ENCODE assay signal across 14 cellular contexts in the genomic region with DNA sequence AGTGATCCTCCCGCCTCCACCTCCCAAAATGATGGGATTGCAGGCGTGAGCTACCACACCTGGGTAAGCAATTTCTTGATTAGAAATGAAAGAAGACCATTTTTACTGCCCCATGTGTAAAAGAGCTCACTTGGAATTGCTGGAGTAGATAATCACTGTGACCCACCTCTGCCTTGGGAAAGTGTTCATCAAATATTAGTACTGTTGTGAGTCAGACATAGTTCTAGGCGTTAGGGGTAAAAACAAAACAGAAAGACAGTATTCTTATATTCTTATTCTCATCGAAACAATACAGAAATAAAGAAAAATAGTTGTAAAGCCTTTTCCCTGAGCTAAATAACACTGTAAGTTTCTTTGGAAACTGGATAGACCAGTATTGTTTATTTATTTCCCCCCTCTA. TPM values are rescaled to one million over a fixed set of nuclear protein-coding genes. Genes with fewer than 3 reads are reported as not detected.
DNase-seq lines count a peak whose midpoint lies in the region; ATAC-seq, FAIRE-seq and TF ChIP-seq lines count a peak whose summit lies in the region.
"Had no signal": no experiment of that assay in that cellular context is flagged by ENCODE, and none has a peak within 500 bp of the region (broad histone marks: within the 10 kb centered on the region; RNA-seq: fewer than 3 reads in every experiment).

No MANE protein-coding gene starts in this region.

- no peak for FAIRE-seq in endothelial cell of umbilical vein (lab: Jason Lieb, UNC)
- FAIRE-seq: endometrium had no signal

- TF ChIP-seq CTCF in endothelial cell of umbilical vein (IDR thresholded peaks at IDR 0.05; ENCODE audit: extremely low read depth in 1 of 2, insufficient read depth in 1 of 2, low read depth in 1 of 2, low read length in 2 of 2) (no peak), osteoblast (IDR thresholded peaks at IDR 0.05; ENCODE audit: extremely low read depth, low read depth, low read length) (no peak)

- TSS peak; percentile 100 for BruUV-seq in endothelial cell of umbilical vein (replicated peaks; lab: Mats Ljungman, UMichigan)

- intact Hi-C loops in endothelial cell of umbilical vein (cut with micrococcal nuclease) (loop anchor here (2.0 kb wide), 1 partner anchor 70 kb away; no protein-coding TSS in a partner anchor), left ventricle myocardium superior (cut with micrococcal nuclease) (no loop called here)

- H3K9ac ChIP-seq in endothelial cell of umbilical vein (replicated peaks; ENCODE audit: extremely low read depth, insufficient read depth, low read length) = peak overlapping the region; percentile 71

- H2AFZ ChIP-seq in endothelial cell of umbilical vein (ENCODE audit: low read depth, low read length) (no peak overlapping the region), osteoblast (ENCODE audit: low read length) (no peak overlapping the region)

- no peaks in the 10 kb centered on the region for H3K27me3 ChIP-seq in endothelial cell of umbilical vein (ENCODE audit: control insufficient read depth in 2 of 2, insufficient read depth in 2 of 2, low read length in 2 of 2)
- H3K27me3 ChIP-seq in osteoblast (ENCODE audit: insufficient read depth, low read length) = no peaks in the 10 kb centered on the region

- CTCF ChIA-PET in endothelial cell of umbilical vein (lab: Charles Lee) = interaction anchor here (0.7 to 1.9 kb wide), 6 partner anchors 9 to 321 kb away, joined by 3 to 13 read pairs (median 4); no protein-coding TSS in a partner anchor

- ATAC-seq in HG03432 (IDR thresholded peaks at IDR 0.05; ENCODE audit: unreplicated experiment) = no peak
- ATAC-seq in left ventricle myocardium superior = no peak
- no peak for ATAC-seq in HG02938 (IDR thresholded peaks at IDR 0.05; ENCODE audit: unreplicated experiment)

- POLR2A ChIA-PET in endothelial cell of umbilical vein (lab: Charles Lee) = interaction anchor here (0.7 kb wide), 1 partner anchor 26 kb away, joined by 3 read pairs; no protein-coding TSS in a partner anchor

- no peak for TF ChIP-seq POLR2A in endothelial cell of umbilical vein (IDR thresholded peaks at IDR 0.05; ENCODE audit: low read depth, low read length)

- H3K9me3 ChIP-seq in endothelial cell of umbilical vein (replicated peaks; ENCODE audit: control insufficient read depth, insufficient read depth, low read length) = no peaks in the 10 kb centered on the region
- H3K9me3 ChIP-seq in osteoblast (ENCODE audit: low read depth, low read length) = no peaks in the 10 kb centered on the region

- no peaks in the 10 kb centered on the region for H3K9me1 ChIP-seq in endothelial cell of umbilical vein (replicated peaks; ENCODE audit: control insufficient read depth, extremely low read depth, insufficient read depth, low read length)

- peak overlapping the region; percentile 92 for H3K4me2 ChIP-seq in endothelial cell of umbilical vein (ENCODE audit: insufficient read depth, low read length)
- peak overlapping the region; percentile 71 for H3K4me2 ChIP-seq in osteoblast (ENCODE audit: insufficient read depth, low read length)

- no peaks in the 10 kb centered on the region for H3K36me3 ChIP-seq in endothelial cell of umbilical vein (ENCODE audit: control insufficient read depth in 2 of 2, extremely low read depth in 1 of 2, insufficient read depth in 2 of 2, low read length in 2 of 2)
- H3K36me3 ChIP-seq in osteoblast (ENCODE audit: insufficient read depth, low read length) = peaks cover 3% of the 10 kb centered on the region

- H3K27ac ChIP-seq in endothelial cell of umbilical vein (ENCODE audit: insufficient read depth, low read depth, low read length) (peak overlapping the region; percentile 91), osteoblast (ENCODE audit: low read depth, low read length) (peak overlapping the region; percentile 58)

- no peaks in the 10 kb centered on the region for H4K20me1 ChIP-seq in endothelial cell of umbilical vein (replicated peaks; ENCODE audit: control insufficient read depth, extremely low read depth, insufficient read depth, low read length)
- no peaks in the 10 kb centered on the region for H4K20me1 ChIP-seq in osteoblast (ENCODE audit: insufficient read depth, low read length)

- H3K79me2 ChIP-seq in endothelial cell of umbilical vein (ENCODE audit: control insufficient read depth, insufficient read depth, low read length) = no peaks in the 10 kb centered on the region
- H3K79me2 ChIP-seq in osteoblast (ENCODE audit: insufficient read depth, low read length) = no peaks in the 10 kb centered on the region

- dilution Hi-C loops in endothelial cell of umbilical vein (cut with MboI; ENCODE audit: extremely low pct_ligation_motif_present, low sequenced_read_pairs) = no loop called here

- H3K4me1 ChIP-seq in endothelial cell of umbilical vein (ENCODE audit: control insufficient read depth, extremely low read depth, insufficient read depth, low read length) (peaks cover 25% of the 10 kb centered on the region), osteoblast (ENCODE audit: insufficient read depth, low read length) (peaks cover 13% of the 10 kb centered on the region)

- H3K4me3 ChIP-seq in endothelial cell of umbilical vein (replicated peaks in 1 of 3; ENCODE audit: insufficient read depth in 1 of 3, low read depth in 1 of 3, low read length in 3 of 3) (peak overlapping the region in 1 of 3 experiments; percentile 26), osteoblast (ENCODE audit: insufficient read depth, low read length) (peak overlapping the region; percentile 39)

- peak; percentile 58 for DNase-seq in EH (ENCODE audit: low read depth)
- peak; percentile 18 for DNase-seq in RPMI7951 (ENCODE audit: low read depth)
- DNase-seq in endothelial cell of umbilical vein (ENCODE audit: low read depth, low spot score) = no peak
- no peak for DNase-seq in osteoblast (ENCODE audit: insufficient read length, low spot score, missing footprints)
- DNase-seq in left ventricle myocardium superior = no peak
- no peak for DNase-seq in NCI-H2029 (lab: John Stamatoyannopoulos, UW)
- DNase-seq: activated CD4-positive, alpha-beta T cell treated with anti-CD3 and anti-CD28 coated beads, Interleukin-2, amount 10 ng/mL, durations not matched to agents 7 days and 5 days; stimulated activated naive CD4-positive, alpha-beta T cell treated with Interleukin-2 at 50 U/mL for 16 hours had no signal

TF ChIP-seq in endothelial cell of umbilical vein, 7 proteins besides CTCF, POLR2A, EP300 and RAD21:
- TF ChIP-seq POLR2AphosphoS5 (IDR thresholded peaks at IDR 0.05; ENCODE audit: insufficient read depth, low read depth, low read length) (no peak), EZH2 (IDR thresholded peaks at IDR 0.05; ENCODE audit: borderline replicate concordance, low read depth, low read length, severe bottlenecking) (no peak), FOS (IDR thresholded peaks at IDR 0.05; ENCODE audit: borderline replicate concordance, insufficient read depth, low read length) (no peak), JUN (IDR thresholded peaks at IDR 0.05; ENCODE audit: borderline replicate concordance, insufficient read depth, insufficient read length, low read depth) (no peak), GATA2 (IDR thresholded peaks at IDR 0.05; ENCODE audit: insufficient read depth, insufficient read length, low read depth, low read length) (no peak), MAX (IDR thresholded peaks at IDR 0.05; ENCODE audit: insufficient read depth, insufficient read length) (no peak), MYC (IDR thresholded peaks at IDR 0.05; ENCODE audit: low read depth, low read length) (no peak)

RNA-seq across cellular contexts. Expression of gene CELF3, which starts 36.2 kb away (rescaled TPM):
- total RNA-seq in RPMI7951 (2014; rRNA removed; shearing (Covaris generic)) = not detected in 2 replicates
- total RNA-seq in endothelial cell of umbilical vein = not detected in 2 replicates
- not detected in 2 replicates for polyA plus RNA-seq in endothelial cell of umbilical vein
- not detected in 2 replicates for polyA plus RNA-seq in endothelial cell of umbilical vein (2011; cell fraction: cytosol; rRNA removed)
- polyA plus RNA-seq in endothelial cell of umbilical vein (2011; cell fraction: nucleus; rRNA removed) = not detected in 2 replicates
- not detected in 2 replicates for polyA plus RNA-seq in endothelial cell of umbilical vein (2012)
- polyA minus RNA-seq in endothelial cell of umbilical vein = not detected in 2 replicates
- not detected for polyA minus RNA-seq in endothelial cell of umbilical vein (2011; cell fraction: cytosol; rRNA and poly(A)+ RNA removed)
- not detected in 2 replicates for polyA minus RNA-seq in endothelial cell of umbilical vein (2011; cell fraction: nucleus; rRNA and poly(A)+ RNA removed)
- not detected in 2 replicates for total RNA-seq in osteoblast
- total RNA-seq in left ventricle myocardium superior = not detected
- total RNA-seq: activated CD4-positive, alpha-beta T cell treated with anti-CD3 and anti-CD28 coated beads, Interleukin-2, amount 10 ng/mL, durations not matched to agents 7 days and 5 days; CD4-positive, CD25-positive, alpha-beta regulatory T cell; mesenteric fat pad; T-helper 1 cell treated with Interleukin-12 subunit alpha and Interleukin-12 subunit beta and Interleukin-4 antibody, amounts not matched to agents 30 ng/mL and 1 ng/mL, for 36 hours had no signal
- polyA plus RNA-seq: CD4-positive, CD25-positive, alpha-beta regulatory T cell had no signal

RNA-seq across cellular contexts. Expression of gene RIIAD1, which starts 40.9 kb away (rescaled TPM):
- total RNA-seq in RPMI7951 (2014; rRNA removed; shearing (Covaris generic)) = not detected in 2 replicates
- total RNA-seq in endothelial cell of umbilical vein = not detected in 2 replicates
- not detected in 2 replicates for polyA plus RNA-seq in endothelial cell of umbilical vein
- not detected in 2 replicates for polyA plus RNA-seq in endothelial cell of umbilical vein (2011; cell fraction: cytosol; rRNA removed)
- not detected in 2 replicates for polyA plus RNA-seq in endothelial cell of umbilical vein (2011; cell fraction: nucleus; rRNA removed)
- not detected in 2 replicates for polyA plus RNA-seq in endothelial cell of umbilical vein (2012)
- not detected in 2 replicates for polyA minus RNA-seq in endothelial cell of umbilical vein
- polyA minus RNA-seq in endothelial cell of umbilical vein (2011; cell fraction: cytosol; rRNA and poly(A)+ RNA removed) = not detected
- polyA minus RNA-seq in endothelial cell of umbilical vein (2011; cell fraction: nucleus; rRNA and poly(A)+ RNA removed) = not detected in 2 replicates
- total RNA-seq in osteoblast = not detected in 2 replicates
- total RNA-seq in left ventricle myocardium superior = 4.4 TPM
- total RNA-seq: activated CD4-positive, alpha-beta T cell treated with anti-CD3 and anti-CD28 coated beads, Interleukin-2, amount 10 ng/mL, durations not matched to agents 7 days and 5 days; CD4-positive, CD25-positive, alpha-beta regulatory T cell; mesenteric fat pad; T-helper 1 cell treated with Interleukin-12 subunit alpha and Interleukin-12 subunit beta and Interleukin-4 antibody, amounts not matched to agents 30 ng/mL and 1 ng/mL, for 36 hours had no signal
- polyA plus RNA-seq: CD4-positive, CD25-positive, alpha-beta regulatory T cell had no signal

Comparison
In these comparisons a context has a peak if more than half of its experiments do, and no peak if none do; other contexts are left out.
1. DNase-seq: peak in EH (single experiment) and RPMI7951 (single experiment); none in endothelial cell of umbilical vein (single experiment), osteoblast (single experiment), left ventricle myocardium superior (single experiment) and NCI-H2029 (single experiment).